26 cellular contexts compared by ENCODE assay signal in genomic region chr17:61848247-61848646, GRCh38.
"Had no signal": no experiment of that assay in that cellular context is flagged by ENCODE, and none has a peak within 500 bp of the region (broad histone marks: within the 10 kb centered on the region; RNA-seq: fewer than 3 reads in every experiment).

No MANE protein-coding gene starts in this region.

- H3K36me3 ChIP-seq: stomach, suprapubic skin, thoracic aorta, thyroid gland, tibial artery, tibial nerve, transverse colon, upper lobe of left lung, upper lobe of right lung, uterus, vagina had no signal

- H3K4me3 ChIP-seq: stomach, suprapubic skin, testis, thoracic aorta, thyroid gland, tibial artery, tibial nerve, transverse colon, upper lobe of left lung, upper lobe of right lung, uterus, vagina had no signal

- H3K27me3 ChIP-seq: stomach, suprapubic skin, testis, thyroid gland, tibial artery, tibial nerve, transverse colon, upper lobe of left lung, upper lobe of right lung, uterus, vagina had no signal

- ATAC-seq: stimulated activated effector memory CD8-positive, alpha-beta T cell treated with anti-CD3 and anti-CD28 coated beads, Interleukin-12 subunit alpha, Interleukin-12 subunit beta, amount 100 ng/mL, for 72 hours; stimulated activated memory B cell treated with anti-CD40 and anti-IgM and Interleukin-4, amounts not matched to agents 10 μg/mL and 1 μg/mL and 100 μg/mL, for 72 hours; stimulated activated naive B cell treated with anti-CD40 and anti-IgM and Interleukin-4, amounts not matched to agents 10 μg/mL and 1 μg/mL and 100 μg/mL, for 72 hours; stimulated activated naive CD8-positive, alpha-beta T cell treated with anti-CD3 and anti-CD28 coated beads, Interleukin-15, amount 100 ng/mL, for 72 hours; stimulated activated naive CD8-positive, alpha-beta T cell treated with anti-CD3 and anti-CD28 coated beads, Interleukin-15, Interleukin-2, amounts not matched to agents 100 U/mL and 50 U/mL, for 24 hours; upper lobe of right lung had no signal

- DNase-seq: stimulated activated CD4-positive, alpha-beta T cell treated with anti-CD3 and anti-CD28 coated beads, Interleukin-2, amount 100 ng/mL, for 48 hours; stimulated activated CD4-positive, alpha-beta T cell treated with anti-CD3 and anti-CD28 coated beads, Interleukin-4, amount 100 ng/mL, for 1 hour; stimulated activated CD4-positive, alpha-beta T cell treated with anti-CD3 and anti-CD28 coated beads, Interleukin-4, amount 100 ng/mL, for 24 hours; stimulated activated CD4-positive, alpha-beta T cell treated with anti-CD3 and anti-CD28 coated beads, Interleukin-4, amount 100 ng/mL, for 4 hours; stimulated activated CD8-positive, alpha-beta memory T cell treated with anti-CD3 and anti-CD28 coated beads, Interleukin-4, amount 100 ng/mL, for 48 hours; stimulated activated naive B cell treated with anti-CD40 and anti-IgM and Interleukin-4, amounts not matched to agents 10 μg/mL and 1 μg/mL and 100 μg/mL, for 72 hours; stimulated activated naive CD4-positive, alpha-beta T cell; stimulated activated naive CD4-positive, alpha-beta T cell treated with Interleukin-2 at 50 U/mL for 16 hours; stimulated activated naive CD8-positive, alpha-beta T cell treated with anti-CD3 and anti-CD28 coated beads, Interleukin-15, amount 100 ng/mL, for 72 hours; stimulated activated naive CD8-positive, alpha-beta T cell treated with anti-CD3 and anti-CD28 coated beads, Interleukin-15, Interleukin-2, amounts not matched to agents 100 U/mL and 50 U/mL, for 24 hours; stomach; substantia nigra; testis; thyroid gland; tibial artery; transverse colon; trophoblast cell; upper lobe of left lung; upper lobe of right lung; uterus had no signal

- H3K27ac ChIP-seq: stomach, suprapubic skin, testis, thoracic aorta, thyroid gland, tibial artery, tibial nerve, transverse colon, upper lobe of left lung, upper lobe of right lung, uterus, vagina had no signal

- H3K9me3 ChIP-seq: stomach, suprapubic skin, testis, thoracic aorta, thyroid gland, tibial artery, tibial nerve, transverse colon, upper lobe of left lung, upper lobe of right lung, uterus, vagina had no signal

- H3K4me1 ChIP-seq: suprapubic skin, testis, thyroid gland, tibial artery, tibial nerve, transverse colon, upper lobe of left lung, upper lobe of right lung, uterus, vagina had no signal
